In genomic region chr16:28821874-28822519, GRCh38 we compare ENCODE assay signal across 8 cellular contexts. TPM values are rescaled to one million over a fixed set of nuclear protein-coding genes. Genes with fewer than 3 reads are reported as not detected.
DNase-seq lines count a peak whose midpoint lies in the region; ATAC-seq and TF ChIP-seq lines count a peak whose summit lies in the region.

No MANE protein-coding gene starts in this region.

- peak overlapping the region; percentile 95 for H3K27ac ChIP-seq in SJSA1
- H3K27ac ChIP-seq in gastrocnemius medialis = peak overlapping the region; percentile 99 to 100 (median 100)

- no peaks in the 10 kb centered on the region for H3K9me3 ChIP-seq in HAP-1
- no peaks in the 10 kb centered on the region for H3K9me3 ChIP-seq in SJSA1 (replicated peaks)
- no peaks in the 10 kb centered on the region for H3K9me3 ChIP-seq in gastrocnemius medialis

- no peaks in the 10 kb centered on the region for H3K27me3 ChIP-seq in HAP-1 (ENCODE audit: low read depth)
- H3K27me3 ChIP-seq in SJSA1 (replicated peaks) = no peaks in the 10 kb centered on the region
- no peaks in the 10 kb centered on the region for H3K27me3 ChIP-seq in gastrocnemius medialis

- ATAC-seq in gastrocnemius medialis = no peak
- no peak for ATAC-seq in HG02571 (IDR thresholded peaks at IDR 0.05; ENCODE audit: unreplicated experiment)
- no peak for ATAC-seq in GM21528 (IDR thresholded peaks at IDR 0.05; ENCODE audit: low FRiP score, unreplicated experiment)

- in situ Hi-C loops in HAP-1 (cut with MboI; ENCODE audit: low sequenced_read_pairs) = loop anchor here (25.0 kb wide), 2 partner anchors 335 to 510 kb away; partner anchors contain the start of genes APOBR and CLN3
- in situ Hi-C loops in gastrocnemius medialis (cut with MboI; ENCODE audit: low sequenced_read_pairs in 4 of 4) = loop anchor here in 3 of 4 donors (5.0 to 10.0 kb wide), 2 partner anchors 123 to 125 kb away; no protein-coding TSS in a partner anchor

- H3K4me3 ChIP-seq in HAP-1 (peak overlapping the region; percentile 91), SJSA1 (peak overlapping the region; percentile 95), fibroblast of pulmonary artery (replicated peaks; ENCODE audit: low read depth, low read length) (peak overlapping the region; percentile 97), gastrocnemius medialis (peak overlapping the region; percentile 89 to 99 (median 96))

- H3K36me3 ChIP-seq in HAP-1 (replicated peaks) (peaks cover 42% of the 10 kb centered on the region), SJSA1 (peaks cover 49% of the 10 kb centered on the region), gastrocnemius medialis (peaks cover 0 to 16% of the 10 kb centered on the region in 2 donors)

- no peak for TF ChIP-seq POLR2A in gastrocnemius medialis (IDR thresholded peaks at IDR 0.05)

- H3K4me1 ChIP-seq in HAP-1 = peaks cover 11% of the 10 kb centered on the region
- H3K4me1 ChIP-seq in SJSA1 (replicated peaks) = peaks cover 8% of the 10 kb centered on the region
- H3K4me1 ChIP-seq in gastrocnemius medialis = peaks cover 20% of the 10 kb centered on the region in 2 donors

- TF ChIP-seq CTCF in fibroblast of pulmonary artery (IDR thresholded peaks at IDR 0.05; ENCODE audit: low read length, missing control alignments) (no peak), gastrocnemius medialis (IDR thresholded peaks at IDR 0.05 in 4 of 5, conservative IDR thresholded peaks at IDR 0.05 in 1 of 5) (no peak)

- intact Hi-C loops in gastrocnemius medialis (cut with DNase I; ENCODE audit: low total_unique reads) = loop anchor here (1.0 to 2.0 kb wide), 4 partner anchors 24 to 128 kb away; partner anchors contain the start of genes NFATC2IP, RABEP2, SH2B1 and TUFM

- DNase-seq in HAP-1 (ENCODE audit: low spot score in 2 of 2) (no peak), SJSA1 (ENCODE audit: low read depth in 1 of 2, low spot score in 2 of 2) (no peak), fibroblast of pulmonary artery (ENCODE audit: low read depth) (no peak), gastrocnemius medialis (no peak), pons (ENCODE audit: low spot score) (no peak)
- no peak for DNase-seq in stimulated activated naive CD4-positive, alpha-beta T cell (lab: John Stamatoyannopoulos, UW)

RNA-seq across cellular contexts. Expression of gene ATXN2L, which starts 0.8 kb away (rescaled TPM):
- total RNA-seq in SJSA1 (2014; rRNA removed; shearing (Covaris generic)) = 35.0 and 49.8 TPM in 2 replicates
- total RNA-seq in gastrocnemius medialis = 10 to 100 TPM; 24.0 to 68.6 (median 47.7) TPM

RNA-seq across cellular contexts. Expression of gene TUFM, which starts 24.2 kb away (rescaled TPM):
- total RNA-seq in SJSA1 (2014; rRNA removed; shearing (Covaris generic)) = 142 and 154 TPM in 2 replicates
- total RNA-seq in gastrocnemius medialis = 100 to 1,000 TPM; 140 to 196 (median 167) TPM

RNA-seq across cellular contexts. Expression of gene SH2B1, which starts 41.6 kb away (rescaled TPM):
- total RNA-seq in SJSA1 (2014; rRNA removed; shearing (Covaris generic)) = 22.7 and 26.2 TPM in 2 replicates
- 10 to 100 TPM; 13.9 to 28.5 (median 20.6) TPM for total RNA-seq in gastrocnemius medialis

RNA-seq across cellular contexts. Expression of gene ATP2A1, which starts 56.3 kb away (rescaled TPM):
- 0.53 TPM in 1 of 2 replicates, not detected in the other for total RNA-seq in SJSA1 (2014; rRNA removed; shearing (Covaris generic))
- total RNA-seq in gastrocnemius medialis = 100 to 1,000 TPM; 380 to 909 (median 764) TPM
